In genomic region chr3:46907271-46907670, GRCh38 we compare ENCODE assay signal across 1 cellular context.
A peak's percentile ranks its signal among the peaks of the same experiment; 100 is the strongest.
TF ChIP-seq lines count a peak whose summit lies in the region.

No MANE protein-coding gene starts in this region.

TF ChIP-seq in K562, 482 proteins besides CTCF, POLR2A, EP300 and RAD21:
- TF ChIP-seq ZBTB1 (CRISPR knock-in tag; IDR thresholded peaks at IDR 0.05; ENCODE audit: borderline replicate concordance, low read depth) (peak; percentile 46; the same call in 1 of the 2 replicates), EZH2 (IDR thresholded peaks at IDR 0.05; ENCODE audit: borderline replicate concordance, low read depth, low read length) (no peak), CREB1 (IDR thresholded peaks at IDR 0.05) (no peak), CREB1 (CRISPR knock-in tag; IDR thresholded peaks at IDR 0.05) (0 out of 2 replicates have a peak, but pooled peaks have one; percentile 48), BDP1 (IDR thresholded peaks at IDR 0.05; ENCODE audit: insufficient read depth, insufficient read length) (no peak), ZNF143 (CRISPR knock-in tag; IDR thresholded peaks at IDR 0.05) (0 out of 2 replicates have a peak, but pooled peaks have one; percentile 31)
- TF ChIP-seq, protein P1, sequence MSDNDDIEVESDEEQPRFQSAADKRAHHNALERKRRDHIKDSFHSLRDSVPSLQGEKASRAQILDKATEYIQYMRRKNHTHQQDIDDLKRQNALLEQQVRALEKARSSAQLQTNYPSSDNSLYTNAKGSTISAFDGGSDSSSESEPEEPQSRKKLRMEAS (CRISPR knock-in tag; IDR thresholded peaks at IDR 0.05): 0 out of 2 replicates have a peak, but pooled peaks have one; percentile 28
